8 cellular contexts compared by ENCODE assay signal in the genomic region with DNA sequence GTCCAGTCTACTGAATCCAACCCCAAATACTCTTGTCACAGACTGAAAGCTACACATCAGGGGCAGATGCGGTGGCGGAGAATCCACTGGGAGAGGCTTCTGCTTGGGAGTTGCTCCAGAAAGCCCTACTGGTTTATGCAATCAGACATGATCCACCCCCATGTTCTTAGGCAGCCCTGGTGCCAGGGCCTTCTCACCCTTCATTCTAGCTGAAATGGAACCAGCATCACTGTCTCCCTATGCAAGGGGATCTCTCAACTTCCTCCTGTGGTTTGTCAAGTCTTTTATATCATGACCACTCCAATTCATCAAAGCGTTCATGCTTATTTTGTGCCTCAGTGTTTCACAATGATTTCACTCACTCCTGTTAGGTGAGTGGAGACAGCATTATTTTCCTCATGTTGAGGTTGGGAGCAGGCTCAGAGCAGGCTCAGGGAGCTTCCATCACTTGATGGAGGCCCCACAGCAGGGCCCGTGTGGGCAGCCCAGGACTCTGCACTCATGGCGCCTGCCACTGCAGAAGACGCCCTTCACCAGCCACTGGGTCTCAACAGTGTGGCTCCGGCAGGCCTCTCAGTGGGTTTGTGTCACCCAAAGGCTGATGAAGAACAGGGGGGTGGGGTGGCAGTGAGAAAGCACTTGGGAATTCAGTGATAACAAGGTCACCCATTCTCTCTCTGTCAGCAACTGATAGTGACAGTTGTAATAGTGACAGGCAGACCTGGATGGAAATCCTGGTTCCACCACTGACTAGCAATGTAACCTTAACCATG.
DNase-seq lines count a peak whose midpoint lies in the region; ATAC-seq and TF ChIP-seq lines count a peak whose summit lies in the region.

No MANE protein-coding gene starts in this region.

- H4K20me1 ChIP-seq in osteoblast (ENCODE audit: insufficient read depth, low read length): no peaks in the 10 kb centered on the region

- TF ChIP-seq POLR2A in NB4 (IDR thresholded peaks at IDR 0.05; ENCODE audit: extremely low read depth, insufficient read length): no peak

- ATAC-seq in GM19455 (IDR thresholded peaks at IDR 0.05; ENCODE audit: unreplicated experiment) (peak; percentile 2), HG03378 (IDR thresholded peaks at IDR 0.05; ENCODE audit: unreplicated experiment) (no peak)

- peak; percentile 74 for DNase-seq in NB4 (ENCODE audit: low read depth)
- DNase-seq in amniotic epithelial cell (ENCODE audit: low read depth): peak; percentile 49
- DNase-seq in osteoblast (ENCODE audit: insufficient read length, low spot score, missing footprints): no peak
- DNase-seq in NCI-H345 treated with DMSO at 0.1 percent for 48 hours (lab: John Stamatoyannopoulos, UW; ENCODE audit: unreplicated experiment): no peak
- no peak for DNase-seq in superior temporal gyrus (ENCODE audit: extremely low spot score)
- DNase-seq in NCI-H2081 (lab: John Stamatoyannopoulos, UW): no peak

- no peak overlapping the region for H3K4me2 ChIP-seq in osteoblast (ENCODE audit: insufficient read depth, low read length)

- H3K9me3 ChIP-seq in osteoblast (ENCODE audit: low read depth, low read length): no peaks in the 10 kb centered on the region

- TF ChIP-seq CTCF in NB4 (IDR thresholded peaks at IDR 0.05; ENCODE audit: low read depth, low read length) (no peak), osteoblast (IDR thresholded peaks at IDR 0.05; ENCODE audit: extremely low read depth, low read depth, low read length) (no peak)

- no peak overlapping the region for H3K4me3 ChIP-seq in NB4 (ENCODE audit: low read depth, low read length)
- H3K4me3 ChIP-seq in osteoblast (ENCODE audit: insufficient read depth, low read length): no peak overlapping the region

- H2AFZ ChIP-seq in osteoblast (ENCODE audit: low read length): no peak overlapping the region

- peaks cover 17% of the 10 kb centered on the region for H3K4me1 ChIP-seq in osteoblast (ENCODE audit: insufficient read depth, low read length)

- H3K36me3 ChIP-seq in osteoblast (ENCODE audit: insufficient read depth, low read length): no peaks in the 10 kb centered on the region

- H3K79me2 ChIP-seq in osteoblast (ENCODE audit: insufficient read depth, low read length): no peaks in the 10 kb centered on the region

- H3K27ac ChIP-seq in osteoblast (ENCODE audit: low read depth, low read length): peak overlapping the region; percentile 35

- no peaks in the 10 kb centered on the region for H3K27me3 ChIP-seq in osteoblast (ENCODE audit: insufficient read depth, low read length)

Comparison
In these comparisons a context has a peak if more than half of its experiments do, and no peak if none do; other contexts are left out.
1. DNase-seq: peak in NB4 (single experiment) and amniotic epithelial cell (single experiment); none in osteoblast (single experiment), NCI-H345 treated with DMSO at 0.1 percent for 48 hours (single experiment), superior temporal gyrus (single experiment) and NCI-H2081 (0 of 2).